8 cellular contexts compared by ENCODE assay signal in the genomic region with DNA sequence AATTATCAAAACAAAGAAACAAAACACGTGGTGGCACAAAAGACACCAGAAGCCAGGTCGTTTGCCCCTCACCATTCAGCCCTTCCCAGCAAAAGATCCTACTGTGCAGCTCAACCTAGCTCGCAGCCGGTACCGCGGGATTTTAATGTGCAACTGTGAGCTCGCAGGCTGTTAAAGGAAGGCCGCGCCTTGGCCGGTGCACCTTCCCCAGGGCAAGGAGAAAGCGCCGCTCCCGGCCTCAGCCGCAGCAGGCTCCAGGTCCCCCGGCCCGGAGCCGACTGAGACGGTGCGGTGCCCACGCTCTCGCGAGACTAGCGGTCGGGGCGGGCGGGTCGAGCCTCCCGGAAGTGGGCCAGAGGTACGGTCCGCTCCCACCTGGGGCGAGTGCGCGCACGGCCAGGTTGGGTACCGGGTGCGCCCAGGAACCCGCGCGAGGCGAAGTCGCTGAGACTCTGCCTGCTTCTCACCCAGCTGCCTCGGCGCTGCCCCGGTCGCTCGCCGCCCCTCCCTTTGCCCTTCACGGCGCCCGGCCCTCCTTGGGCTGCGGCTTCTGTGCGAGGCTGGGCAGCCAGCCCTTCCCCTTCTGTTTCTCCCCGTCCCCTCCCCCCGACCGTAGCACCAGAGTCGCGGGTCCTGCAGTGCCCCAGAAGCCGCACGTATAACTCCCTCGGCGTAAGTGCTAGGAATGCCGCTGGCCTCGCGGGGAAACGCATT. TPM values are rescaled to one million over a fixed set of nuclear protein-coding genes. Genes with fewer than 3 reads are reported as not detected.
DNase-seq lines count a peak whose midpoint lies in the region; ATAC-seq, FAIRE-seq and TF ChIP-seq lines count a peak whose summit lies in the region.

AGL (plus strand) TSS at position 618 of the 714 bp plus-strand sequence. CDS start 682 bp downstream, outside the sequence.

- in situ Hi-C loops in GM13977 (cut with MboI; ENCODE audit: low pct_unique_long_range_greater_than_20kb, low sequenced_read_pairs, unreplicated experiment) = no loop called here

- FAIRE-seq in astrocyte (lab: Jason Lieb, UNC) = no peak

- H3K9ac ChIP-seq in astrocyte (ENCODE audit: low read length) = peak within 1 kb of the TSS; percentile 90

- TF ChIP-seq CTCF in GM13977 (IDR thresholded peaks at IDR 0.05; ENCODE audit: extremely low read depth, insufficient read depth, missing control alignments) (no peak), astrocyte (IDR thresholded peaks at IDR 0.05; ENCODE audit: insufficient read depth, low read depth, low read length) (no peak), hepatocyte (IDR thresholded peaks at IDR 0.05; ENCODE audit: poor library complexity) (no peak), retinal pigment epithelial cell (conservative IDR thresholded peaks at IDR 0.05; ENCODE audit: low read depth, low read length) (no peak)

- H3K4me3 ChIP-seq in astrocyte (ENCODE audit: insufficient read depth, low read depth, low read length) = peak within 1 kb of the TSS; percentile 86
- peak within 1 kb of the TSS; percentile 43 for H3K4me3 ChIP-seq in hepatocyte
- peak within 1 kb of the TSS; percentile 85 for H3K4me3 ChIP-seq in retinal pigment epithelial cell (ENCODE audit: low read length)

- no peaks in the 10 kb centered on the region for H3K9me2 ChIP-seq in hepatocyte (replicated peaks; ENCODE audit: insufficient read depth)

- H3K27ac ChIP-seq in astrocyte (ENCODE audit: low read depth, low read length) (peak within 1 kb of the TSS; percentile 75), hepatocyte (peak within 1 kb of the TSS; percentile 89)

- 2% methylated on average over 49 of the region's 65 CpGs for WGBS in hepatocyte (ENCODE audit: low lambda C conversion rate, missing lambda C conversion rate)

- H2AFZ ChIP-seq in astrocyte (ENCODE audit: low read depth, low read length) = peak within 1 kb of the TSS; percentile 96
- peak within 1 kb of the TSS; percentile 96 for H2AFZ ChIP-seq in hepatocyte

- H3K4me3 Mint-ChIP-seq in T-helper 2 cell treated with Interferon-gamma antibody and Interleukin-4, amounts not matched to agents 5 μg/mL and 100 μg/mL, for 36 hours = peak within 1 kb of the TSS; percentile 96
- peak within 1 kb of the TSS; percentile 94 for H3K4me3 Mint-ChIP-seq in astrocyte (ENCODE audit: unreplicated experiment)

- H3K9me3 Mint-ChIP-seq in T-helper 2 cell treated with Interferon-gamma antibody and Interleukin-4, amounts not matched to agents 5 μg/mL and 100 μg/mL, for 36 hours = no peaks in the 10 kb centered on the region
- H3K9me3 Mint-ChIP-seq in astrocyte (ENCODE audit: unreplicated experiment) = no peaks in the 10 kb centered on the region

- H3K27me3 Mint-ChIP-seq in T-helper 2 cell treated with Interferon-gamma antibody and Interleukin-4, amounts not matched to agents 5 μg/mL and 100 μg/mL, for 36 hours (ENCODE audit: low read depth) = no peaks in the 10 kb centered on the region
- H3K27me3 Mint-ChIP-seq in astrocyte (ENCODE audit: low read depth, unreplicated experiment) = no peaks in the 10 kb centered on the region

- DNase-seq in GM13977 (ENCODE audit: low spot score) (peak; percentile 90), NCI-H1417 treated with DMSO at 0.1 percent for 48 hours (lab: John Stamatoyannopoulos, UW) (peak; percentile 6), astrocyte (ENCODE audit: low read depth) (peak; percentile 59), hepatocyte (ENCODE audit: low spot score) (peak; percentile 94), retinal pigment epithelial cell (ENCODE audit: low read depth) (peak; percentile 32), middle frontal gyrus (ENCODE audit: extremely low spot score, low spot score) (no peak)
- peak; percentile 85 for DNase-seq in T-helper 2 cell treated with Interferon-gamma antibody and Interleukin-4, amounts not matched to agents 5 μg/mL and 100 μg/mL, for 36 hours (ENCODE audit: low spot score)

- H3K4me2 ChIP-seq in astrocyte (ENCODE audit: low read length) (peak within 1 kb of the TSS; percentile 91), hepatocyte (peak within 1 kb of the TSS; percentile 85)

- peaks cover 24% of the 10 kb centered on the region for H3K4me1 Mint-ChIP-seq in T-helper 2 cell treated with Interferon-gamma antibody and Interleukin-4, amounts not matched to agents 5 μg/mL and 100 μg/mL, for 36 hours (ENCODE audit: low read depth)
- H3K4me1 Mint-ChIP-seq in astrocyte (ENCODE audit: low read depth, unreplicated experiment) = peaks cover 3% of the 10 kb centered on the region

- peak; percentile 99 for ATAC-seq in HG02763 (IDR thresholded peaks at IDR 0.05; ENCODE audit: unreplicated experiment)

- H3K27me3 ChIP-seq in astrocyte (ENCODE audit: insufficient read depth, low read length) (no peaks in the 10 kb centered on the region), hepatocyte (no peaks in the 10 kb centered on the region)

- peak within 1 kb of the TSS; percentile 86 for H3K27ac Mint-ChIP-seq in T-helper 2 cell treated with Interferon-gamma antibody and Interleukin-4, amounts not matched to agents 5 μg/mL and 100 μg/mL, for 36 hours
- H3K27ac Mint-ChIP-seq in astrocyte (ENCODE audit: unreplicated experiment) = peak within 1 kb of the TSS; percentile 93

- H3K36me3 ChIP-seq in astrocyte (ENCODE audit: insufficient read depth, low read length) = no peaks in the 10 kb centered on the region
- no peaks in the 10 kb centered on the region for H3K36me3 ChIP-seq in hepatocyte (replicated peaks; ENCODE audit: insufficient read depth, low read depth)

- peaks cover 12% of the 10 kb centered on the region for H3K36me3 Mint-ChIP-seq in T-helper 2 cell treated with Interferon-gamma antibody and Interleukin-4, amounts not matched to agents 5 μg/mL and 100 μg/mL, for 36 hours (ENCODE audit: low read depth)
- H3K36me3 Mint-ChIP-seq in astrocyte (ENCODE audit: low read depth, unreplicated experiment) = peaks cover 3% of the 10 kb centered on the region

- H4K20me1 ChIP-seq in astrocyte (ENCODE audit: insufficient read depth, low read length) (no peaks in the 10 kb centered on the region), hepatocyte (ENCODE audit: insufficient read depth, poor library complexity, severe bottlenecking) (no peaks in the 10 kb centered on the region)

- H3K9me3 ChIP-seq in astrocyte (ENCODE audit: insufficient read depth, low read depth, low read length) = no peaks in the 10 kb centered on the region
- H3K9me3 ChIP-seq in hepatocyte (ENCODE audit: low read depth) = no peaks in the 10 kb centered on the region

- H3K4me1 ChIP-seq in astrocyte (ENCODE audit: insufficient read depth, low read length) (peaks cover 6% of the 10 kb centered on the region), hepatocyte (ENCODE audit: insufficient read depth) (peaks cover 5% of the 10 kb centered on the region)

- H3K79me2 ChIP-seq in astrocyte (ENCODE audit: insufficient read depth, low read length) = no peaks in the 10 kb centered on the region
- peaks cover 29% of the 10 kb centered on the region for H3K79me2 ChIP-seq in hepatocyte

RNA-seq across cellular contexts. Expression of gene AGL, which starts in this region (rescaled TPM):
- total RNA-seq in astrocyte = 11.2 and 11.7 TPM in 2 replicates
- total RNA-seq in hepatocyte = 30.3 and 34.2 TPM in 2 replicates
- polyA plus RNA-seq in hepatocyte = 9.2 and 9.3 TPM in 2 replicates
